In the genomic region with DNA sequence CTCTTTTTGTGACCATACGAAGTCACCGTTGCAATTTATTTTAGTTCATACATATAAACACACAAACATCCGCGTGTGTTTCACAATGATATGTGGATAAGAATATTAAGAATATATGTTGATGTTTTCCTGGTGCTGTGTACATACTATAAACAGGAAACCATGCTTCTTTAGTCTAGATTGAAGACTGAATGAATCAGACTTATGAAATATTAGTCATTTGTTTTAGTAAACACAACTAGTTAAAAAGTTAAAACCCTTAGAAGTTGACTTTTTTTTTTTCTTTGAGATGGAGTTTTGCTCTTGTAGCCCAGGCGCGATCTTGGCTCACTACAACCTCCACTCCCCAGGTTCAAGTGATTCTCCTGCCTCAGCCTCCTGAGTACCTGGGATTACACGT, we compare ENCODE assay signal across 22 cellular contexts.
DNase-seq lines count a peak whose midpoint lies in the region; ATAC-seq and TF ChIP-seq lines count a peak whose summit lies in the region.
"Had no signal": no experiment of that assay in that cellular context is flagged by ENCODE, and none has a peak within 500 bp of the region (broad histone marks: within the 10 kb centered on the region; RNA-seq: fewer than 3 reads in every experiment).

No MANE protein-coding gene starts in this region.

- no peak overlapping the region for H4K5ac ChIP-seq in IMR-90 (ENCODE audit: low read depth, low read length)

- TF ChIP-seq CTCF in IMR-90 (conservative IDR thresholded peaks at IDR 0.05; ENCODE audit: low read depth, low read length) (no peak), fibroblast of villous mesenchyme (IDR thresholded peaks at IDR 0.05; ENCODE audit: insufficient read depth, low read depth, low read length) (no peak), Caco-2 (IDR thresholded peaks at IDR 0.05; ENCODE audit: insufficient read depth in 1 of 2, low read depth in 1 of 2, low read length in 1 of 2, severe bottlenecking in 1 of 2, unreplicated experiment in 1 of 2) (no peak)

- no peak overlapping the region for H2BK20ac ChIP-seq in IMR-90 (ENCODE audit: low read depth, low read length)

- H3K9me3 Mint-ChIP-seq in Caco-2 (ENCODE audit: unreplicated experiment) = no peaks in the 10 kb centered on the region
- H3K9me3 Mint-ChIP-seq: CD4-positive, alpha-beta T cell; CD8-positive, alpha-beta T cell had no signal

- H2BK5ac ChIP-seq in IMR-90 (ENCODE audit: low read depth, low read length, poor library complexity, severe bottlenecking) = no peak overlapping the region
- no peak overlapping the region for H2BK5ac ChIP-seq in mesenchymal stem cell (ENCODE audit: low read depth, low read length, poor library complexity, severe bottlenecking)

- H3K27me3 Mint-ChIP-seq in Caco-2 (ENCODE audit: insufficient read depth, unreplicated experiment) = no peaks in the 10 kb centered on the region
- H3K27me3 Mint-ChIP-seq: B cell; CD4-positive, alpha-beta T cell had no signal

- no peak overlapping the region for H3K18ac ChIP-seq in IMR-90 (ENCODE audit: low read depth, low read length)
- H3K18ac ChIP-seq in mesenchymal stem cell (ENCODE audit: low read depth in 1 of 2, low read length in 2 of 2) = no peak overlapping the region

- POLR2A ChIA-PET in IMR-90 (lab: Charles Lee; ENCODE audit: unreplicated experiment) (no interaction called here), Caco-2 (lab: Charles Lee) (no interaction called here)

- H3K9ac ChIP-seq in IMR-90 (ENCODE audit: low read depth, low read length) (no peak overlapping the region), mesenchymal stem cell (ENCODE audit: low read length) (no peak overlapping the region)
- H3K9ac ChIP-seq: BLaER1 treated with 17β-estradiol and CSF1 and Interleukin-3, amounts not matched to agents 10 nM and 100 nM had no signal

- H2BK15ac ChIP-seq in IMR-90 (ENCODE audit: low read depth, low read length) (no peak overlapping the region), mesenchymal stem cell (ENCODE audit: low read depth, poor library complexity, severe bottlenecking) (no peak overlapping the region)

- H3K4me3 ChIP-seq in IMR-90 (ENCODE audit: insufficient read depth, low read depth, low read length) = no peak overlapping the region
- no peak overlapping the region for H3K4me3 ChIP-seq in fibroblast of villous mesenchyme (ENCODE audit: low read depth, low read length)
- no peak overlapping the region for H3K4me3 ChIP-seq in mesenchymal stem cell (ENCODE audit: insufficient read depth in 1 of 2, low read depth in 1 of 2, low read length in 2 of 2)
- no peak overlapping the region for H3K4me3 ChIP-seq in Caco-2 (ENCODE audit: low read depth, low read length)
- H3K4me3 ChIP-seq: A549; BLaER1 treated with 17β-estradiol and CSF1 and Interleukin-3, amounts not matched to agents 10 nM and 100 nM had no signal

- ATAC-seq in IMR-90 (ENCODE audit: low read depth) (peak; percentile 47; the same call in 1 of the 2 replicates), GM19452 (IDR thresholded peaks at IDR 0.05; ENCODE audit: unreplicated experiment) (no peak)
- ATAC-seq: A549; CD8-positive, alpha-beta T cell had no signal

- no TSS peak for BruUV-seq in IMR-90 (replicated peaks; lab: Mats Ljungman, UMichigan)
- no TSS peak for BruUV-seq in Caco-2 (replicated peaks; lab: Mats Ljungman, UMichigan)

- no peak overlapping the region for H3K27ac ChIP-seq in IMR-90 (ENCODE audit: insufficient read depth, low read length)
- H3K27ac ChIP-seq in mesenchymal stem cell (ENCODE audit: low read length, poor library complexity, severe bottlenecking) = no peak overlapping the region
- H3K27ac ChIP-seq: 22Rv1; A549; BLaER1 treated with 17β-estradiol and CSF1 and Interleukin-3, amounts not matched to agents 10 nM and 100 nM; C4-2B had no signal

- H4K20me1 ChIP-seq in IMR-90 (ENCODE audit: insufficient read depth, low read length) = no peaks in the 10 kb centered on the region
- H4K20me1 ChIP-seq: BLaER1 treated with 17β-estradiol and CSF1 and Interleukin-3, amounts not matched to agents 10 nM and 100 nM had no signal

- H4K91ac ChIP-seq in IMR-90 (ENCODE audit: insufficient read depth, low read depth, low read length) = no peak overlapping the region
- no peak overlapping the region for H4K91ac ChIP-seq in mesenchymal stem cell (ENCODE audit: low read length)

- no peak overlapping the region for H3K56ac ChIP-seq in IMR-90 (ENCODE audit: extremely low read depth, insufficient read depth, low read length)

- H3K9me3 ChIP-seq in IMR-90 (ENCODE audit: control insufficient read depth, insufficient read depth, low read length) = 0 out of 2 replicates have a peak, but pooled peaks cover 2% of the 10 kb centered on the region
- no peaks in the 10 kb centered on the region for H3K9me3 ChIP-seq in mesenchymal stem cell (ENCODE audit: control insufficient read depth, low read length)
- H3K9me3 ChIP-seq in Caco-2 = no peaks in the 10 kb centered on the region
- H3K9me3 ChIP-seq: A549; BLaER1 treated with 17β-estradiol and CSF1 and Interleukin-3, amounts not matched to agents 10 nM and 100 nM had no signal

- no peaks in the 10 kb centered on the region for H3K4me1 Mint-ChIP-seq in Caco-2 (ENCODE audit: low read depth, unreplicated experiment)

- H3K23ac ChIP-seq in IMR-90 (ENCODE audit: low read depth, low read length) (no peak overlapping the region), mesenchymal stem cell (ENCODE audit: low read length in 2 of 2) (no peak overlapping the region)

- H3K36me3 ChIP-seq in IMR-90 (ENCODE audit: control insufficient read depth, insufficient read depth, low read length) (no peaks in the 10 kb centered on the region), mesenchymal stem cell (ENCODE audit: control insufficient read depth in 1 of 2, insufficient read depth in 2 of 2, low read depth in 1 of 2, low read length in 2 of 2) (no peaks in the 10 kb centered on the region), Caco-2 (ENCODE audit: control insufficient read depth, insufficient read depth, low read length) (no peaks in the 10 kb centered on the region)
- H3K36me3 ChIP-seq: BLaER1 treated with 17β-estradiol and CSF1 and Interleukin-3, amounts not matched to agents 10 nM and 100 nM had no signal

- no peaks in the 10 kb centered on the region for H3K27me3 ChIP-seq in IMR-90 (ENCODE audit: control insufficient read depth, insufficient read depth, low read length)
- H3K27me3 ChIP-seq in mesenchymal stem cell (ENCODE audit: control insufficient read depth in 1 of 2, insufficient read depth in 1 of 2, low read length in 2 of 2) = no peaks in the 10 kb centered on the region
- H3K27me3 ChIP-seq in Caco-2 (replicated peaks; ENCODE audit: control insufficient read depth, insufficient read depth, low read length) = no peaks in the 10 kb centered on the region
- H3K27me3 ChIP-seq: BLaER1 treated with 17β-estradiol and CSF1 and Interleukin-3, amounts not matched to agents 10 nM and 100 nM had no signal

- H2AK9ac ChIP-seq in IMR-90 (replicated peaks; ENCODE audit: low read depth, low read length, poor library complexity) = no peak overlapping the region

- H3K4ac ChIP-seq in IMR-90 (ENCODE audit: low read depth, low read length) = no peak overlapping the region
- no peak overlapping the region for H3K4ac ChIP-seq in mesenchymal stem cell (ENCODE audit: low read depth in 1 of 2, low read length in 2 of 2)

- H3K14ac ChIP-seq in IMR-90 (replicated peaks; ENCODE audit: low read depth, low read length) (no peak overlapping the region), mesenchymal stem cell (ENCODE audit: low read length in 2 of 2) (no peak overlapping the region)

- DNase-seq in ELR (ENCODE audit: low read depth) = peak; percentile 58
- peak; percentile 5 for DNase-seq in IMR-90
- DNase-seq in fibroblast of villous mesenchyme (ENCODE audit: low read depth) = peak; percentile 43
- peak; percentile 60 for DNase-seq in mesenchymal stem cell
- no peak for DNase-seq in NCI-H1105 treated with DMSO at 0.1 percent for 48 hours (lab: John Stamatoyannopoulos, UW)
- DNase-seq in Caco-2 = no peak
- DNase-seq: AML-193; CD4-positive, alpha-beta T cell; CD8-positive, alpha-beta T cell; DMS 273 treated with DMSO at 0.1 percent for 48 hours; DMS153; DMS53; DMS79; DND-41; EL; GF-D8 had no signal

- dilution Hi-C loops in IMR-90 (cut with HindIII; ENCODE audit: low sequenced_read_pairs, unreplicated experiment) = no loop called here

- no peak overlapping the region for H2BK12ac ChIP-seq in mesenchymal stem cell (ENCODE audit: low read length in 2 of 2)

- no peaks in the 10 kb centered on the region for H3K36me3 Mint-ChIP-seq in Caco-2 (ENCODE audit: insufficient read depth, unreplicated experiment)
- H3K36me3 Mint-ChIP-seq: CD8-positive, alpha-beta T cell had no signal

- CTCF ChIA-PET in IMR-90 (lab: Yijun Ruan, JAX) (no interaction called here), Caco-2 (lab: Charles Lee) (no interaction called here)

- H2AFZ ChIP-seq in IMR-90 (replicated peaks; ENCODE audit: low read length, poor library complexity) = no peak overlapping the region
- H2AFZ ChIP-seq in mesenchymal stem cell (ENCODE audit: low read depth, low read length) = no peak overlapping the region

- in situ Hi-C loops in IMR-90 (cut with MboI; ENCODE audit: low sequenced_read_pairs) = no loop called here

- no peak overlapping the region for H3K27ac Mint-ChIP-seq in Caco-2 (ENCODE audit: unreplicated experiment)
- H3K27ac Mint-ChIP-seq: B cell; CD4-positive, alpha-beta T cell; CD8-positive, alpha-beta T cell had no signal

- H2AK5ac ChIP-seq in IMR-90 (ENCODE audit: low read depth, low read length) (no peak overlapping the region), mesenchymal stem cell (ENCODE audit: low read length, severe bottlenecking) (no peak overlapping the region)

- peaks cover 2% of the 10 kb centered on the region; the same call in 1 of the 2 replicates for H3K4me1 ChIP-seq in IMR-90 (ENCODE audit: control insufficient read depth, insufficient read depth, low read length)
- no peaks in the 10 kb centered on the region for H3K4me1 ChIP-seq in mesenchymal stem cell (ENCODE audit: control insufficient read depth, insufficient read depth, low read depth, low read length)
- no peaks in the 10 kb centered on the region; the same call in 1 of the 2 replicates for H3K4me1 ChIP-seq in Caco-2
- H3K4me1 ChIP-seq: A549 had no signal

- WGBS in IMR-90 (ENCODE audit: extremely low coverage in 2 of 2, insufficient read length in 1 of 2), 2 experiments = no CpG with 5 or more reads among the region's 7 CpGs
- WGBS in mesenchymal stem cell = 69% methylated on average over 3 of the region's 7 CpGs

- no peaks in the 10 kb centered on the region; the same call in 1 of the 2 replicates for H3K9me1 ChIP-seq in IMR-90 (ENCODE audit: insufficient read depth, low read length)

- no peak overlapping the region for H3K4me2 ChIP-seq in IMR-90 (ENCODE audit: low read depth, low read length)
- no peak overlapping the region for H3K4me2 ChIP-seq in mesenchymal stem cell (ENCODE audit: low read length, poor library complexity, severe bottlenecking)
- H3K4me2 ChIP-seq: A549; BLaER1 treated with 17β-estradiol and CSF1 and Interleukin-3, amounts not matched to agents 10 nM and 100 nM had no signal

- H3K4me3 Mint-ChIP-seq in Caco-2 (ENCODE audit: unreplicated experiment) = no peak overlapping the region
- H3K4me3 Mint-ChIP-seq: B cell; CD4-positive, alpha-beta T cell; CD8-positive, alpha-beta T cell had no signal

- TF ChIP-seq POLR2A in IMR-90 (IDR thresholded peaks at IDR 0.05; ENCODE audit: low read depth, low read length) = no peak

- H4K8ac ChIP-seq in IMR-90 (ENCODE audit: low read depth in 2 of 2, low read length in 2 of 2) (no peak overlapping the region), mesenchymal stem cell (ENCODE audit: low read length) (no peak overlapping the region)

- H3K79me1 ChIP-seq in IMR-90 (ENCODE audit: low read depth in 1 of 2, low read length in 2 of 2) = no peaks in the 10 kb centered on the region
- H3K79me1 ChIP-seq in mesenchymal stem cell (replicated peaks; ENCODE audit: low read length, poor library complexity, severe bottlenecking) = no peaks in the 10 kb centered on the region

- H2BK120ac ChIP-seq in IMR-90 (ENCODE audit: low read depth, low read length) (no peak overlapping the region), mesenchymal stem cell (ENCODE audit: low read depth, low read length) (no peak overlapping the region)

- intact Hi-C loops in IMR-90 (cut with micrococcal nuclease) = no loop called here
- intact Hi-C loops in Caco-2 (cut with micrococcal nuclease; ENCODE audit: unreplicated experiment) = no loop called here

- no peak for TF ChIP-seq RAD21 in IMR-90 (IDR thresholded peaks at IDR 0.05; ENCODE audit: low read length)

Comparison
In these comparisons a context has a peak if more than half of its experiments do, and no peak if none do; other contexts are left out.
1. DNase-seq: peak in ELR (single experiment), IMR-90 (single experiment), fibroblast of villous mesenchyme (single experiment) and mesenchymal stem cell (single experiment); none in NCI-H1105 treated with DMSO at 0.1 percent for 48 hours (single experiment) and Caco-2 (0 of 2).